Comparison of ENCODE assay signal across 8 cellular contexts in genomic region chr4:148376151-148376550, GRCh38.
DNase-seq lines count a peak whose midpoint lies in the region; ATAC-seq and TF ChIP-seq lines count a peak whose summit lies in the region.

No MANE protein-coding gene starts in this region.

- WGBS in stomach, 5 donors, result 2 to 6% (median 4%) methylated on average over 3 of the region's 3 CpGs

- no peak overlapping the region for H2AFZ ChIP-seq in GM23338

- no peak overlapping the region for H3K27ac ChIP-seq in CD8-positive, alpha-beta memory T cell (ENCODE audit: low read depth, low read length)
- H3K27ac ChIP-seq in stomach, result peak overlapping the region in 4 of 5 donors; percentile 5 to 71 (median 60)
- no peak overlapping the region for H3K27ac ChIP-seq in GM23338 (ENCODE audit: low read depth)

- peak overlapping the region; percentile 27 for H3K4me3 ChIP-seq in CD8-positive, alpha-beta memory T cell (ENCODE audit: low read length)
- H3K4me3 ChIP-seq in stomach (peak overlapping the region; percentile 12 to 28 (median 22)), GM23338 (no peak overlapping the region)

- 0 out of 2 replicates have a peak, but pooled peaks cover 2% of the 10 kb centered on the region for H4K20me1 ChIP-seq in GM23338 (replicated peaks; ENCODE audit: insufficient read depth)

- H3K27me3 ChIP-seq in CD8-positive, alpha-beta memory T cell (ENCODE audit: insufficient read depth, low read length, poor library complexity, severe bottlenecking), result no peaks in the 10 kb centered on the region
- H3K27me3 ChIP-seq in stomach (no peaks in the 10 kb centered on the region), GM23338 (ENCODE audit: insufficient read depth) (no peaks in the 10 kb centered on the region)

- H3K79me2 ChIP-seq in GM23338 (replicated peaks; ENCODE audit: insufficient read depth), result no peaks in the 10 kb centered on the region

- peak in 4 of 5 donors; percentile 11 to 77 (median 64) for DNase-seq in CD8-positive, alpha-beta memory T cell
- DNase-seq in KBM-7, result peak; percentile 40
- no peak for DNase-seq in left ventricle myocardium superior
- peak; percentile 80 for DNase-seq in stomach
- no peak for DNase-seq in posterior vena cava (ENCODE audit: low spot score)
- DNase-seq in SK-N-DZ (ENCODE audit: low spot score), result no peak
- DNase-seq in GM23338 (ENCODE audit: low spot score), result no peak

- H3K9me3 ChIP-seq in CD8-positive, alpha-beta memory T cell (ENCODE audit: low read length), result no peaks in the 10 kb centered on the region
- H3K9me3 ChIP-seq in stomach, result no peaks in the 10 kb centered on the region

- H3K9me2 ChIP-seq in GM23338 (ENCODE audit: insufficient read depth), result no peaks in the 10 kb centered on the region; the same call in 1 of the 2 replicates

- TF ChIP-seq POLR2A in stomach (IDR thresholded peaks at IDR 0.05), result no peak

- intact Hi-C loops in left ventricle myocardium superior (cut with micrococcal nuclease), result no loop called here
- intact Hi-C loops in stomach (cut with DNase I; ENCODE audit: low total_unique reads), result no loop called here
- intact Hi-C loops in posterior vena cava (cut with DNase I), result no loop called here

- TF ChIP-seq EP300 in stomach (IDR thresholded peaks at IDR 0.05), result no peak

- no peak for TF ChIP-seq CTCF in stomach (IDR thresholded peaks at IDR 0.05)
- no peak for TF ChIP-seq CTCF in GM23338 (conservative IDR thresholded peaks at IDR 0.05; ENCODE audit: low read depth in 2 of 2)

- H3K4me3 Mint-ChIP-seq in CD8-positive, alpha-beta memory T cell, result peak overlapping the region; percentile 66 to 85 (median 74)
- peak overlapping the region; percentile 89 for H3K4me3 Mint-ChIP-seq in activated naive CD4-positive, alpha-beta T cell treated with anti-CD3 and anti-CD28 coated beads, Interleukin-2, amount 50 U/mL, for 24 hours
- no peak overlapping the region for H3K4me3 Mint-ChIP-seq in GM23338

- POLR2A ChIA-PET in CD8-positive, alpha-beta memory T cell (lab: Charles Lee), result interaction anchor here (0.5 to 2.8 kb wide), 4 partner anchors 9 to 70 kb away, joined by 3 to 48 read pairs (median 4); partner anchors contain the start of gene NR3C2

- H3K27me3 Mint-ChIP-seq in CD8-positive, alpha-beta memory T cell, result no peaks in the 10 kb centered on the region
- no peaks in the 10 kb centered on the region for H3K27me3 Mint-ChIP-seq in activated naive CD4-positive, alpha-beta T cell treated with anti-CD3 and anti-CD28 coated beads, Interleukin-2, amount 50 U/mL, for 24 hours
- no peaks in the 10 kb centered on the region for H3K27me3 Mint-ChIP-seq in GM23338 (ENCODE audit: insufficient read depth, low read depth, poor library complexity)

- H3F3A ChIP-seq in GM23338 (replicated peaks; ENCODE audit: low read depth), result no peaks in the 10 kb centered on the region

- H3K4me2 ChIP-seq in GM23338, result no peak overlapping the region

- peaks cover 0 to 5% (median 0%) of the 10 kb centered on the region in 5 donors for H3K9me3 Mint-ChIP-seq in CD8-positive, alpha-beta memory T cell
- H3K9me3 Mint-ChIP-seq in activated naive CD4-positive, alpha-beta T cell treated with anti-CD3 and anti-CD28 coated beads, Interleukin-2, amount 50 U/mL, for 24 hours, result no peaks in the 10 kb centered on the region
- no peaks in the 10 kb centered on the region for H3K9me3 Mint-ChIP-seq in GM23338

- H3K27ac Mint-ChIP-seq in CD8-positive, alpha-beta memory T cell, result peak overlapping the region; percentile 49 to 96 (median 80)
- peak overlapping the region; percentile 94 for H3K27ac Mint-ChIP-seq in activated naive CD4-positive, alpha-beta T cell treated with anti-CD3 and anti-CD28 coated beads, Interleukin-2, amount 50 U/mL, for 24 hours
- H3K27ac Mint-ChIP-seq in GM23338, result no peak overlapping the region

- CTCF ChIA-PET in CD8-positive, alpha-beta memory T cell (lab: Charles Lee), result interaction anchor here (1.0 to 1.3 kb wide), 2 partner anchors 66 to 320 kb away, joined by 4 to 10 read pairs; partner anchors contain the start of gene NR3C2

- peaks cover 24% of the 10 kb centered on the region for H3K4me1 ChIP-seq in CD8-positive, alpha-beta memory T cell (ENCODE audit: insufficient read depth, low read length)
- peaks cover 0 to 20% (median 12%) of the 10 kb centered on the region in 4 donors for H3K4me1 ChIP-seq in stomach
- H3K4me1 ChIP-seq in GM23338 (ENCODE audit: insufficient read depth), result no peaks in the 10 kb centered on the region

- H3K36me3 Mint-ChIP-seq in CD8-positive, alpha-beta memory T cell, result peaks cover 0 to 9% (median 0%) of the 10 kb centered on the region in 3 donors
- H3K36me3 Mint-ChIP-seq in activated naive CD4-positive, alpha-beta T cell treated with anti-CD3 and anti-CD28 coated beads, Interleukin-2, amount 50 U/mL, for 24 hours, result peaks cover 7% of the 10 kb centered on the region
- no peaks in the 10 kb centered on the region for H3K36me3 Mint-ChIP-seq in GM23338 (ENCODE audit: low read depth)

- H3K4me1 Mint-ChIP-seq in CD8-positive, alpha-beta memory T cell, result peaks cover 30 to 46% (median 41%) of the 10 kb centered on the region in 3 donors
- H3K4me1 Mint-ChIP-seq in activated naive CD4-positive, alpha-beta T cell treated with anti-CD3 and anti-CD28 coated beads, Interleukin-2, amount 50 U/mL, for 24 hours, result peaks cover 48% of the 10 kb centered on the region
- no peaks in the 10 kb centered on the region for H3K4me1 Mint-ChIP-seq in GM23338

- in situ Hi-C loops in KBM-7 (cut with MboI; ENCODE audit: low pct_unique_long_range_greater_than_20kb, low sequenced_read_pairs), result no loop called here

- ATAC-seq in left ventricle myocardium superior (peak; percentile 72), GM23338 (no peak)

- H3K36me3 ChIP-seq in CD8-positive, alpha-beta memory T cell (ENCODE audit: insufficient read depth, low read length), result no peaks in the 10 kb centered on the region
- H3K36me3 ChIP-seq in stomach (no peaks in the 10 kb centered on the region), GM23338 (ENCODE audit: insufficient read depth) (no peaks in the 10 kb centered on the region)

TF ChIP-seq in GM23338, 12 proteins besides CTCF, POLR2A, EP300 and RAD21 (continues in another document):
- no peak for TF ChIP-seq ZNF462 (CRISPR knock-in tag; IDR thresholded peaks at IDR 0.05)

Comparison
In these comparisons a context has a peak if more than half of its experiments do, and no peak if none do; other contexts are left out.
1. DNase-seq: peak in CD8-positive, alpha-beta memory T cell (4 of 5), KBM-7 (single experiment) and stomach (single experiment); none in left ventricle myocardium superior (single experiment), posterior vena cava (single experiment), SK-N-DZ (single experiment) and GM23338 (single experiment).
2. H3K27ac ChIP-seq: peak in stomach (4 of 5); none in CD8-positive, alpha-beta memory T cell (single experiment) and GM23338 (single experiment).